ENCODE assay signal across 8 cellular contexts in genomic region chr12:109545826-109546225, GRCh38.
"Had no signal": no experiment of that assay in that cellular context is flagged by ENCODE, and none has a peak within 500 bp of the region (broad histone marks: within the 10 kb centered on the region; RNA-seq: fewer than 3 reads in every experiment).

No MANE protein-coding gene starts in this region.

- H3K36me3 ChIP-seq: cardiac muscle cell, suprapubic skin, transverse colon, uterus had no signal

- ATAC-seq: activated CD4-positive, alpha-beta T cell treated with anti-CD3 and anti-CD28 coated beads for 36 hours; naive thymus-derived CD8-positive, alpha-beta T cell had no signal

- H3K4me1 ChIP-seq: uterus had no signal

- DNase-seq: activated CD4-positive, alpha-beta memory T cell treated with anti-CD3 and anti-CD28 coated beads for 36 hours; activated T-cell treated with anti-CD3 and anti-CD28 coated beads for 4 hours; transverse colon; uterus had no signal

- H3K9me3 ChIP-seq: suprapubic skin, transverse colon, uterus had no signal

- H3K27me3 ChIP-seq: cardiac muscle cell, uterus had no signal

- H3K4me3 ChIP-seq: cardiac muscle cell, suprapubic skin, transverse colon, uterus had no signal

- H3K27ac ChIP-seq: cardiac muscle cell, suprapubic skin, transverse colon, uterus had no signal
